8 cellular contexts compared by ENCODE assay signal in genomic region chr4:176789955-176790354, GRCh38. TPM values are rescaled to one million over a fixed set of nuclear protein-coding genes. Genes with fewer than 3 reads are reported as not detected.
DNase-seq lines count a peak whose midpoint lies in the region; ATAC-seq and TF ChIP-seq lines count a peak whose summit lies in the region.

No MANE protein-coding gene starts in this region.

- H3K4me3 ChIP-seq in right lobe of liver (no peak overlapping the region), aorta (ENCODE audit: low read length in 2 of 2) (no peak overlapping the region)

- no peak for DNase-seq in activated CD4-positive, alpha-beta T cell treated with anti-CD3 and anti-CD28 coated beads for 36 hours
- DNase-seq in activated CD4-positive, alpha-beta T cell treated with anti-CD3 and anti-CD28 coated beads for 48 hours: no peak
- DNase-seq in HEK293T (ENCODE audit: extremely low spot score) (peak; percentile 53), MV-4-11 (lab: John Stamatoyannopoulos, UW) (peak; percentile 74), MCF 10A (ENCODE audit: unreplicated experiment) (peak; percentile 68), right lobe of liver (no peak), aorta (no peak)

- H3K4me1 ChIP-seq in right lobe of liver (peaks cover 0 to 9% (median 0%) of the 10 kb centered on the region in 4 donors), aorta (ENCODE audit: control insufficient read depth in 1 of 2, insufficient read depth in 2 of 2, low read length in 2 of 2) (no peaks in the 10 kb centered on the region)

- BruUV-seq in MCF 10A (replicated peaks; lab: Mats Ljungman, UMichigan): no TSS peak

- intact Hi-C loops in activated CD4-positive, alpha-beta T cell treated with anti-CD3 and anti-CD28 coated beads for 36 hours (cut with DNase I, micrococcal nuclease): loop anchor here (2.0 to 5.0 kb wide), 3 partner anchors 257 to 413 kb away; no protein-coding TSS in a partner anchor
- intact Hi-C loops in MCF 10A (cut with micrococcal nuclease): loop anchor here (1.0 to 5.0 kb wide), 6 partner anchors 113 to 547 kb away; no protein-coding TSS in a partner anchor
- intact Hi-C loops in right lobe of liver (cut with DNase I): no loop called here
- intact Hi-C loops in aorta (cut with DNase I): loop anchor here in 1 of 2 donors (5.0 kb wide), 1 partner anchor 257 kb away; no protein-coding TSS in a partner anchor

- no peaks in the 10 kb centered on the region for H3K9me3 Mint-ChIP-seq in activated CD4-positive, alpha-beta T cell treated with anti-CD3 and anti-CD28 coated beads for 36 hours (ENCODE audit: low read depth)
- H3K9me3 Mint-ChIP-seq in MCF 10A (ENCODE audit: unreplicated experiment): no peaks in the 10 kb centered on the region
- no peaks in the 10 kb centered on the region for H3K9me3 Mint-ChIP-seq in stimulated activated memory B cell treated with anti-CD40 and anti-IgM and Interleukin-4, amounts not matched to agents 10 μg/mL and 1 μg/mL and 100 μg/mL, for 72 hours

- H3K36me3 Mint-ChIP-seq in activated CD4-positive, alpha-beta T cell treated with anti-CD3 and anti-CD28 coated beads for 36 hours (ENCODE audit: low read depth): no peaks in the 10 kb centered on the region
- no peaks in the 10 kb centered on the region for H3K36me3 Mint-ChIP-seq in MCF 10A (ENCODE audit: insufficient read depth, unreplicated experiment)
- no peaks in the 10 kb centered on the region for H3K36me3 Mint-ChIP-seq in stimulated activated memory B cell treated with anti-CD40 and anti-IgM and Interleukin-4, amounts not matched to agents 10 μg/mL and 1 μg/mL and 100 μg/mL, for 72 hours

- peaks cover 3 to 4% of the 10 kb centered on the region in 2 donors for H3K27me3 ChIP-seq in right lobe of liver
- H3K27me3 ChIP-seq in aorta (ENCODE audit: control insufficient read depth in 1 of 2, insufficient read depth in 2 of 2, low read length in 1 of 2): no peaks in the 10 kb centered on the region

- peaks cover 37% of the 10 kb centered on the region for H3K27me3 Mint-ChIP-seq in activated CD4-positive, alpha-beta T cell treated with anti-CD3 and anti-CD28 coated beads for 36 hours
- no peaks in the 10 kb centered on the region for H3K27me3 Mint-ChIP-seq in MCF 10A (ENCODE audit: insufficient read depth, unreplicated experiment)
- H3K27me3 Mint-ChIP-seq in stimulated activated memory B cell treated with anti-CD40 and anti-IgM and Interleukin-4, amounts not matched to agents 10 μg/mL and 1 μg/mL and 100 μg/mL, for 72 hours: peaks cover 19% of the 10 kb centered on the region

- POLR2A ChIA-PET in activated CD4-positive, alpha-beta T cell treated with anti-CD3 and anti-CD28 coated beads for 36 hours (lab: Charles Lee): no interaction called here
- POLR2A ChIA-PET in HEK293T (lab: Yijun Ruan, JAX) (no interaction called here), MCF 10A (lab: Yijun Ruan, JAX) (interaction anchor here (1.0 kb wide), 1 partner anchor 12 kb away, joined by 5 read pairs; no protein-coding TSS in a partner anchor)

- peak; percentile 49 for TF ChIP-seq CTCF in MCF 10A (IDR thresholded peaks at IDR 0.05; ENCODE audit: unreplicated experiment)
- peak; percentile 34 to 58 (median 52) for TF ChIP-seq CTCF in right lobe of liver (IDR thresholded peaks at IDR 0.05)

- no peak for TF ChIP-seq POLR2A in right lobe of liver (IDR thresholded peaks at IDR 0.05)

- H3K9me3 ChIP-seq in right lobe of liver: no peaks in the 10 kb centered on the region
- no peaks in the 10 kb centered on the region for H3K9me3 ChIP-seq in aorta (ENCODE audit: control insufficient read depth, low read length)

- H3K27ac ChIP-seq in right lobe of liver (no peak overlapping the region), aorta (ENCODE audit: low read depth in 1 of 2, low read length in 2 of 2) (no peak overlapping the region)

- CTCF ChIA-PET in activated CD4-positive, alpha-beta T cell treated with anti-CD3 and anti-CD28 coated beads for 36 hours (lab: Charles Lee): no interaction called here
- CTCF ChIA-PET in HEK293T (lab: Yijun Ruan, JAX): no interaction called here
- CTCF ChIA-PET in MCF 10A (lab: Yijun Ruan, JAX): interaction anchor here (1.6 kb wide), 2 partner anchors 257 to 460 kb away, joined by 4 to 12 read pairs; no protein-coding TSS in a partner anchor

- no peak overlapping the region for H3K27ac Mint-ChIP-seq in activated CD4-positive, alpha-beta T cell treated with anti-CD3 and anti-CD28 coated beads for 36 hours
- no peak overlapping the region for H3K27ac Mint-ChIP-seq in MCF 10A (ENCODE audit: low read depth, unreplicated experiment)
- H3K27ac Mint-ChIP-seq in stimulated activated memory B cell treated with anti-CD40 and anti-IgM and Interleukin-4, amounts not matched to agents 10 μg/mL and 1 μg/mL and 100 μg/mL, for 72 hours: no peak overlapping the region

- H3K36me3 ChIP-seq in right lobe of liver (no peaks in the 10 kb centered on the region), aorta (ENCODE audit: control insufficient read depth in 1 of 2, insufficient read depth in 2 of 2, low read length in 1 of 2) (no peaks in the 10 kb centered on the region)

- H3K4me1 Mint-ChIP-seq in activated CD4-positive, alpha-beta T cell treated with anti-CD3 and anti-CD28 coated beads for 36 hours: peaks cover 3% of the 10 kb centered on the region
- peaks cover 45% of the 10 kb centered on the region for H3K4me1 Mint-ChIP-seq in MCF 10A (ENCODE audit: insufficient read depth, unreplicated experiment)
- no peaks in the 10 kb centered on the region for H3K4me1 Mint-ChIP-seq in stimulated activated memory B cell treated with anti-CD40 and anti-IgM and Interleukin-4, amounts not matched to agents 10 μg/mL and 1 μg/mL and 100 μg/mL, for 72 hours

- no peak overlapping the region for H3K4me3 Mint-ChIP-seq in activated CD4-positive, alpha-beta T cell treated with anti-CD3 and anti-CD28 coated beads for 36 hours
- H3K4me3 Mint-ChIP-seq in MCF 10A (ENCODE audit: unreplicated experiment): peak overlapping the region; percentile 85
- no peak overlapping the region for H3K4me3 Mint-ChIP-seq in stimulated activated memory B cell treated with anti-CD40 and anti-IgM and Interleukin-4, amounts not matched to agents 10 μg/mL and 1 μg/mL and 100 μg/mL, for 72 hours

- 20% methylated on average over 1 of the region's 1 CpG for WGBS in right lobe of liver (ENCODE audit: insufficient coverage, low coverage, low lambda C conversion rate, missing lambda C conversion rate)
- 16 to 25% methylated on average over 1 of the region's 1 CpG for WGBS in aorta, 2 donors

- ATAC-seq in activated CD4-positive, alpha-beta T cell treated with anti-CD3 and anti-CD28 coated beads for 36 hours: peak; percentile 74
- ATAC-seq in right lobe of liver: peak; percentile 63 to 69 (median 66)
- ATAC-seq in aorta (ENCODE audit: low FRiP score): no peak
- no peak for ATAC-seq in stimulated activated memory B cell treated with anti-CD40 and anti-IgM and Interleukin-4, amounts not matched to agents 10 μg/mL and 1 μg/mL and 100 μg/mL, for 72 hours

TF ChIP-seq in HEK293T, 16 proteins besides CTCF, POLR2A, EP300 and RAD21:
- TF ChIP-seq TARDBP (IDR thresholded peaks at IDR 0.05): no peak
- no peak for TF ChIP-seq L3MBTL2 (conservative IDR thresholded peaks at IDR 0.05)
- TF ChIP-seq NFRKB (IDR thresholded peaks at IDR 0.05): no peak
- TF ChIP-seq FOXA1 (IDR thresholded peaks at IDR 0.05): no peak
- TF ChIP-seq BHLHE40 (IDR thresholded peaks at IDR 0.05; ENCODE audit: borderline replicate concordance): no peak
- TF ChIP-seq PKNOX1 (IDR thresholded peaks at IDR 0.05): peak; percentile 89
- TF ChIP-seq FOXK2 (IDR thresholded peaks at IDR 0.05): no peak

RNA-seq across cellular contexts. Expression of gene VEGFC, which starts 2.8 kb away (rescaled TPM):
- total RNA-seq in activated CD4-positive, alpha-beta T cell treated with anti-CD3 and anti-CD28 coated beads for 36 hours: not detected
- 11.1 and 14.2 TPM in 2 replicates for total RNA-seq in MCF 10A (2022)
- 1 to 10 TPM; 1.4 to 3.1 (median 2.0) TPM for total RNA-seq in right lobe of liver
- total RNA-seq in aorta: 10 to 100 TPM; 20.2 to 25.3 TPM
- under 1 TPM in 1 of 2 donors, not detected in 1; 0.59 TPM for polyA plus RNA-seq in aorta

Comparison
In these comparisons a context has a peak if more than half of its experiments do, and no peak if none do; other contexts are left out.
1. ATAC-seq: peak in activated CD4-positive, alpha-beta T cell treated with anti-CD3 and anti-CD28 coated beads for 36 hours (single experiment) and right lobe of liver (4 of 4); none in aorta (single experiment) and stimulated activated memory B cell treated with anti-CD40 and anti-IgM and Interleukin-4, amounts not matched to agents 10 μg/mL and 1 μg/mL and 100 μg/mL, for 72 hours (single experiment).
2. DNase-seq: peak in HEK293T (single experiment), MV-4-11 (single experiment) and MCF 10A (single experiment); none in activated CD4-positive, alpha-beta T cell treated with anti-CD3 and anti-CD28 coated beads for 36 hours (single experiment), activated CD4-positive, alpha-beta T cell treated with anti-CD3 and anti-CD28 coated beads for 48 hours (single experiment), right lobe of liver (0 of 3) and aorta (0 of 2).
3. intact Hi-C loops: an anchor here in activated CD4-positive, alpha-beta T cell treated with anti-CD3 and anti-CD28 coated beads for 36 hours (2.0 to 5.0 kb wide) and MCF 10A (1.0 to 5.0 kb wide); none called in right lobe of liver.